Comparison of ENCODE assay signal across 1 cellular context in genomic region chr10:90977162-90977854, GRCh38.
TF ChIP-seq lines count a peak whose summit lies in the region.

No MANE protein-coding gene starts in this region.

TF ChIP-seq in H1, 55 proteins besides CTCF, POLR2A, EP300 and RAD21 (continued from another document):
- TF ChIP-seq SIX5 (IDR thresholded peaks at IDR 0.05; ENCODE audit: low read depth, low read length) (no peak), BACH1 (IDR thresholded peaks at IDR 0.05; ENCODE audit: low read length) (no peak), RXRA (IDR thresholded peaks at IDR 0.05; ENCODE audit: insufficient read depth, low read depth, low read length) (no peak), CBX5 (IDR thresholded peaks at IDR 0.05; ENCODE audit: low read depth, low read length) (no peak), NANOG (IDR thresholded peaks at IDR 0.05; ENCODE audit: insufficient read depth, low read depth, low read length, poor library complexity, severe bottlenecking) (no peak), ZNF274 (IDR thresholded peaks at IDR 0.05; ENCODE audit: borderline replicate concordance, extremely low read depth, low read length) (no peak)
